Comparison of ENCODE assay signal across 8 cellular contexts in genomic region chr17:41864837-41865595, GRCh38. TPM values are rescaled to one million over a fixed set of nuclear protein-coding genes. Genes with fewer than 3 reads are reported as not detected.
DNase-seq lines count a peak whose midpoint lies in the region; ATAC-seq and TF ChIP-seq lines count a peak whose summit lies in the region.

KLHL11 (minus strand) TSS chr17:41865423; CDS start chr17:41865370, 53 bp downstream.

- DNase-seq in AG20443 (ENCODE audit: low spot score) (peak; percentile 98), NCI-H460 (ENCODE audit: extremely low read depth, low read depth) (peak; percentile 86), choroid plexus epithelial cell (ENCODE audit: low read depth) (peak; percentile 90)
- DNase-seq in activated CD4-positive, alpha-beta T cell treated with anti-CD3 and anti-CD28 coated beads for 24 hours (ENCODE audit: low read depth in 2 of 2): peak; percentile 82
- DNase-seq in stimulated activated CD4-positive, alpha-beta T cell treated with anti-CD3 and anti-CD28 coated beads, Interleukin-1b, Interleukin-23, amount 100 ng/mL, for 4 hours (ENCODE audit: low read depth in 2 of 2): peak; percentile 79 to 85

- H3K27me3 ChIP-seq in layer of hippocampus (ENCODE audit: control insufficient read depth, insufficient read depth, low read length): no peaks in the 10 kb centered on the region

- peak within 1 kb of the TSS; percentile 89 for H3K27ac ChIP-seq in layer of hippocampus (ENCODE audit: low read depth, low read length)

- TF ChIP-seq CTCF in choroid plexus epithelial cell (conservative IDR thresholded peaks at IDR 0.05; ENCODE audit: low read depth, low read length): no peak

- ATAC-seq in GM19043 (IDR thresholded peaks at IDR 0.05; ENCODE audit: low read depth, unreplicated experiment) (peak; percentile 81), HG03354 (IDR thresholded peaks at IDR 0.05; ENCODE audit: poor library complexity, severe bottlenecking, unreplicated experiment) (peak; percentile 88)

- H3K4me3 ChIP-seq in choroid plexus epithelial cell (ENCODE audit: low read depth, low read length): peak within 1 kb of the TSS; percentile 93

RNA-seq across cellular contexts. Expression of gene KLHL11, which starts in this region (rescaled TPM):
- 21.1 and 29.2 TPM in 2 replicates for total RNA-seq in NCI-H460 (2014; rRNA removed; shearing (Covaris generic))
- 10.9 and 12.5 TPM in 2 replicates for polyA plus RNA-seq in NCI-H460 (2014; cell fraction: nucleus; rRNA removed)

Comparison
In these comparisons a context has a peak if more than half of its experiments do, and no peak if none do; other contexts are left out.
1. Peak in every context shown above with its lines: DNase-seq, ATAC-seq, H3K4me3 ChIP-seq and H3K27ac ChIP-seq.